ENCODE assay signal across 12 cellular contexts in the genomic region with DNA sequence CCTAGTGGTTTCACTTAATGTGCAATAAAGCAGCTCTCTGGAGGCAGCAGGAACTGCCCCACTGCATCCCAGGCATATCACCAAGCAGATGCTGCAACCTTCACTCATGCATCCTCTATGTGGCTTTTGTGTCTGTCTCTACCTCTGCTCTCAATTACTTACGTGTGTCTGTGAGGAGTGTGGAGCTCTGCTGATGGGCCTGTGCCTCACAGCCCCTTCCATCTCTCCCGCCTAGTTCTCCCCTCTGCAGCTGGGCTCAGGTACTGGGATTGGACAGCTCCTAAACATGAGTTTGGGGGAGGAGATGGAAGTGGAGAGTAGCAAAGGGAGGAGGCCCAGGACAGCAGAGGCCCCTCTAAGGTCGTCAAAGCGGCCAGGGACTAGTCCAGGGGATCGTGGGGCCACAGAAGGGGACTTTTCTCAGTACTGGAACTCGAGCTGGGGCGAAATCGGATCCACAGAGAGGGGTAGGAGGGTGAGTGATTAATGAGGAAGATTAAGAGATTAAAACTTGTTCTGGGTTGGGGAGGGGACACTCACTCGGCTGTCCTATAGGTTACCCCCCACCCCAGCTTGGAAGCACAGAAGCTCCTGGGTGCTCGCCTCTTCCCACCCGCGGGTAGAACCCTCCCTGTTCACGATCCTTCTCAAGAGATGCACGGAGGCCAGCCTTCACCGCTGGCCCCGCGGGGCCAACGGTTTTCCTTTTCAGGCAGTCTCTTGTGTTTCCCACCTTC. TPM values are rescaled to one million over a fixed set of nuclear protein-coding genes. Genes with fewer than 3 reads are reported as not detected.
DNase-seq lines count a peak whose midpoint lies in the region; ATAC-seq and TF ChIP-seq lines count a peak whose summit lies in the region.
"Had no signal": no experiment of that assay in that cellular context is flagged by ENCODE, and none has a peak within 500 bp of the region (broad histone marks: within the 10 kb centered on the region; RNA-seq: fewer than 3 reads in every experiment).

No MANE protein-coding gene starts in this region.

- H3K9me3 Mint-ChIP-seq in activated CD4-positive, alpha-beta T cell treated with anti-CD3 and anti-CD28 coated beads for 36 hours (ENCODE audit: low read depth) = no peaks in the 10 kb centered on the region
- no peaks in the 10 kb centered on the region for H3K9me3 Mint-ChIP-seq in progenitor cell of endocrine pancreas (ENCODE audit: low read depth)

- DNase-seq in activated CD4-positive, alpha-beta T cell treated with anti-CD3 and anti-CD28 coated beads for 36 hours = no peak
- no peak for DNase-seq in activated CD4-positive, alpha-beta T cell treated with anti-CD3 and anti-CD28 coated beads for 4 hours
- peak; percentile 82 for DNase-seq in SK-N-DZ (ENCODE audit: low spot score)
- DNase-seq in hepatocyte (ENCODE audit: low spot score) = no peak
- DNase-seq in progenitor cell of endocrine pancreas (ENCODE audit: low spot score, unreplicated experiment) = no peak
- DNase-seq in KG1 (lab: John Stamatoyannopoulos, UW) = no peak
- no peak for DNase-seq in T-helper 9 cell
- DNase-seq: NCI-H510A had no signal

- CTCF ChIA-PET in activated CD4-positive, alpha-beta T cell treated with anti-CD3 and anti-CD28 coated beads for 36 hours (lab: Charles Lee) = interaction anchor here (1.0 to 3.6 kb wide), 3 partner anchors 9 to 19 kb away, joined by 3 to 17 read pairs (median 5); a partner anchor contains a TSS

- peak overlapping the region; percentile 92 for H3K4me2 ChIP-seq in hepatocyte

- peaks cover 45% of the 10 kb centered on the region for H3K4me1 Mint-ChIP-seq in activated CD4-positive, alpha-beta T cell treated with anti-CD3 and anti-CD28 coated beads for 36 hours
- peaks cover 38% of the 10 kb centered on the region for H3K4me1 Mint-ChIP-seq in progenitor cell of endocrine pancreas (ENCODE audit: low read depth)

- H3K36me3 ChIP-seq in hepatocyte (replicated peaks; ENCODE audit: insufficient read depth, low read depth) = no peaks in the 10 kb centered on the region

- peaks cover 35% of the 10 kb centered on the region for H3K79me2 ChIP-seq in hepatocyte

- no peaks in the 10 kb centered on the region for H3K9me2 ChIP-seq in hepatocyte (replicated peaks; ENCODE audit: insufficient read depth)

- H3K4me1 ChIP-seq in hepatocyte (ENCODE audit: insufficient read depth) = peaks cover 61% of the 10 kb centered on the region

- ATAC-seq in activated CD4-positive, alpha-beta T cell treated with anti-CD3 and anti-CD28 coated beads for 36 hours = no peak
- no peak for ATAC-seq in GM21528 (IDR thresholded peaks at IDR 0.05; ENCODE audit: low FRiP score, unreplicated experiment)

- TF ChIP-seq CTCF in hepatocyte (IDR thresholded peaks at IDR 0.05; ENCODE audit: poor library complexity) (no peak), progenitor cell of endocrine pancreas (IDR thresholded peaks at IDR 0.05; ENCODE audit: unreplicated experiment) (no peak)

- H3K27ac ChIP-seq in hepatocyte = peak overlapping the region; percentile 99
- H3K27ac ChIP-seq: SK-N-MC had no signal

- H3K27me3 Mint-ChIP-seq in activated CD4-positive, alpha-beta T cell treated with anti-CD3 and anti-CD28 coated beads for 36 hours = peaks cover 60% of the 10 kb centered on the region
- peaks cover 24% of the 10 kb centered on the region for H3K27me3 Mint-ChIP-seq in progenitor cell of endocrine pancreas

- no peak overlapping the region for H3K27ac Mint-ChIP-seq in activated CD4-positive, alpha-beta T cell treated with anti-CD3 and anti-CD28 coated beads for 36 hours
- peak overlapping the region; percentile 94 for H3K27ac Mint-ChIP-seq in progenitor cell of endocrine pancreas

- H3K4me3 Mint-ChIP-seq in activated CD4-positive, alpha-beta T cell treated with anti-CD3 and anti-CD28 coated beads for 36 hours = peak overlapping the region; percentile 63
- peak overlapping the region; percentile 77 for H3K4me3 Mint-ChIP-seq in progenitor cell of endocrine pancreas (ENCODE audit: low read depth)

- peaks cover 28% of the 10 kb centered on the region for H3K36me3 Mint-ChIP-seq in activated CD4-positive, alpha-beta T cell treated with anti-CD3 and anti-CD28 coated beads for 36 hours (ENCODE audit: low read depth)
- H3K36me3 Mint-ChIP-seq in progenitor cell of endocrine pancreas (ENCODE audit: insufficient read depth) = peaks cover 12% of the 10 kb centered on the region

- no peaks in the 10 kb centered on the region for H3K9me3 ChIP-seq in hepatocyte (ENCODE audit: low read depth)

- H3K4me3 ChIP-seq in hepatocyte = peak overlapping the region; percentile 6
- H3K4me3 ChIP-seq: SK-N-MC had no signal

- H3K27me3 ChIP-seq in hepatocyte = peaks cover 49% of the 10 kb centered on the region

- no peak overlapping the region for H2AFZ ChIP-seq in hepatocyte

- POLR2A ChIA-PET in activated CD4-positive, alpha-beta T cell treated with anti-CD3 and anti-CD28 coated beads for 36 hours (lab: Charles Lee) = interaction anchor here (1.3 kb wide), 1 partner anchor 28 kb away, joined by 4 read pairs; a partner anchor contains a TSS

- H4K20me1 ChIP-seq in hepatocyte (ENCODE audit: insufficient read depth, poor library complexity, severe bottlenecking) = no peaks in the 10 kb centered on the region

- 51% methylated on average over 18 of the region's 18 CpGs for WGBS in hepatocyte (ENCODE audit: low lambda C conversion rate, missing lambda C conversion rate)

- intact Hi-C loops in activated CD4-positive, alpha-beta T cell treated with anti-CD3 and anti-CD28 coated beads for 36 hours (cut with DNase I, micrococcal nuclease) = no loop called here

RNA-seq across cellular contexts. Expression of a gene that starts 2.1 kb away (rescaled TPM):
- under 1 TPM in 1 of 2 experiments, not detected in 1; 0.28 TPM for total RNA-seq in activated CD4-positive, alpha-beta T cell treated with anti-CD3 and anti-CD28 coated beads for 36 hours
- polyA plus RNA-seq in SK-N-DZ (2014; cell fraction: cytosol; rRNA removed) = 3.2 and 7.7 TPM in 2 replicates
- polyA plus RNA-seq in SK-N-DZ (2014; cell fraction: nucleus; rRNA removed) = 1.9 and 11.6 TPM in 2 replicates
- total RNA-seq in hepatocyte = 2.5 and 3.4 TPM in 2 replicates
- polyA plus RNA-seq in hepatocyte = 3.1 and 5.2 TPM in 2 replicates
- 7.3 and 9.3 TPM in 2 replicates for total RNA-seq in progenitor cell of endocrine pancreas
- total RNA-seq: skeletal muscle tissue had no signal

RNA-seq across cellular contexts. Expression of a gene that starts 6.0 kb away (rescaled TPM):
- total RNA-seq in activated CD4-positive, alpha-beta T cell treated with anti-CD3 and anti-CD28 coated beads for 36 hours = 10 to 100 TPM; 21.7 to 28.7 TPM
- 59.2 and 72.5 TPM in 2 replicates for polyA plus RNA-seq in SK-N-DZ (2014; cell fraction: cytosol; rRNA removed)
- 115 and 137 TPM in 2 replicates for polyA plus RNA-seq in SK-N-DZ (2014; cell fraction: nucleus; rRNA removed)
- total RNA-seq in hepatocyte = 10.4 and 10.6 TPM in 2 replicates
- polyA plus RNA-seq in hepatocyte = 29.0 and 30.2 TPM in 2 replicates
- 23.3 and 24.4 TPM in 2 replicates for total RNA-seq in progenitor cell of endocrine pancreas

RNA-seq across cellular contexts. Expression of a gene that starts 12.7 kb away (rescaled TPM):
- total RNA-seq in activated CD4-positive, alpha-beta T cell treated with anti-CD3 and anti-CD28 coated beads for 36 hours = under 1 TPM; 0.18 to 0.21 TPM
- 209 and 286 TPM in 2 replicates for polyA plus RNA-seq in SK-N-DZ (2014; cell fraction: cytosol; rRNA removed)
- polyA plus RNA-seq in SK-N-DZ (2014; cell fraction: nucleus; rRNA removed) = 679 and 702 TPM in 2 replicates
- not detected in 2 replicates for total RNA-seq in hepatocyte
- polyA plus RNA-seq in hepatocyte = not detected in 2 replicates
- total RNA-seq in progenitor cell of endocrine pancreas = 0.33 TPM in 1 of 2 replicates, not detected in the other
- total RNA-seq: kidney epithelial cell, skeletal muscle tissue had no signal

RNA-seq across cellular contexts. Expression of a gene that starts 18.6 kb away (rescaled TPM):
- 10 to 100 TPM; 24.0 to 24.6 TPM for total RNA-seq in activated CD4-positive, alpha-beta T cell treated with anti-CD3 and anti-CD28 coated beads for 36 hours
- polyA plus RNA-seq in SK-N-DZ (2014; cell fraction: cytosol; rRNA removed) = 39.8 and 54.7 TPM in 2 replicates
- 114 and 168 TPM in 2 replicates for polyA plus RNA-seq in SK-N-DZ (2014; cell fraction: nucleus; rRNA removed)
- 19.9 and 25.1 TPM in 2 replicates for total RNA-seq in hepatocyte
- 21.3 and 23.8 TPM in 2 replicates for polyA plus RNA-seq in hepatocyte
- 32.2 and 34.8 TPM in 2 replicates for total RNA-seq in progenitor cell of endocrine pancreas

RNA-seq across cellular contexts. Expression of a gene that starts 18.7 kb away (rescaled TPM):
- total RNA-seq in activated CD4-positive, alpha-beta T cell treated with anti-CD3 and anti-CD28 coated beads for 36 hours = 10 to 100 TPM in 1 of 2 experiments, 1 to 10 TPM in 1; 9.7 to 13.2 TPM
- polyA plus RNA-seq in SK-N-DZ (2014; cell fraction: cytosol; rRNA removed) = 7.7 and 14.9 TPM in 2 replicates
- 27.1 and 33.6 TPM in 2 replicates for polyA plus RNA-seq in SK-N-DZ (2014; cell fraction: nucleus; rRNA removed)
- total RNA-seq in hepatocyte = 11.6 and 15.9 TPM in 2 replicates
- 16.6 and 21.3 TPM in 2 replicates for polyA plus RNA-seq in hepatocyte
- 39.9 and 42.0 TPM in 2 replicates for total RNA-seq in progenitor cell of endocrine pancreas
